Comparison of ENCODE assay signal across 11 cellular contexts in genomic region chr6:1614767-1615650, GRCh38. TPM values are rescaled to one million over a fixed set of nuclear protein-coding genes. Genes with fewer than 3 reads are reported as not detected.
DNase-seq lines count a peak whose midpoint lies in the region; ATAC-seq, FAIRE-seq and TF ChIP-seq lines count a peak whose summit lies in the region.
"Had no signal": no experiment of that assay in that cellular context is flagged by ENCODE, and none has a peak within 500 bp of the region (broad histone marks: within the 10 kb centered on the region; RNA-seq: fewer than 3 reads in every experiment).

No MANE protein-coding gene starts in this region.

- DNase-seq in GM12891 (ENCODE audit: insufficient read length, low spot score) (no peak), PC-9 (no peak), right cardiac atrium (peak in 2 of 3 donors; percentile 61 to 71), trophoblast cell (peak in 1 of 2 donors; percentile 25), Karpas-422 (no peak), BE2C (no peak), NCI-H524 (lab: John Stamatoyannopoulos, UW) (no peak), superior temporal gyrus (ENCODE audit: extremely low spot score) (no peak)
- DNase-seq: activated CD4-positive, alpha-beta T cell treated with anti-CD3 and anti-CD28 coated beads for 1 hour; activated naive CD8-positive, alpha-beta T cell treated with anti-CD3 and anti-CD28 coated beads, Interleukin-2, amount 10 ng/mL, durations not matched to agents 7 days and 5 days had no signal

- FAIRE-seq in GM12891 (lab: Jason Lieb, UNC), result peak; percentile 48
- FAIRE-seq: pancreas had no signal

- POLR2A ChIA-PET in PC-9 (lab: Charles Lee; ENCODE audit: unreplicated experiment), result interaction anchor here (0.7 kb wide), 1 partner anchor 490 kb away, joined by 22 read pairs; no protein-coding TSS in a partner anchor

- H3K18ac ChIP-seq in trophoblast cell (ENCODE audit: low read length), result no peak overlapping the region

- H3K14ac ChIP-seq in trophoblast cell (ENCODE audit: low read length), result no peak overlapping the region

- no peaks in the 10 kb centered on the region for H3K79me1 ChIP-seq in trophoblast cell (ENCODE audit: low read length)

- H3K9ac ChIP-seq in trophoblast cell (ENCODE audit: low read length) (no peak overlapping the region), Karpas-422 (ENCODE audit: low read length) (no peak overlapping the region)

- 39% methylated on average over 92 of the region's 92 CpGs for WGBS in right cardiac atrium
- no CpG with 5 or more reads among the region's 92 CpGs for WGBS in trophoblast cell (ENCODE audit: extremely low coverage, insufficient coverage, insufficient read length)

- H3K4ac ChIP-seq in trophoblast cell (ENCODE audit: low read depth, low read length), result no peak overlapping the region

- H3K4me3 ChIP-seq in PC-9, result peak overlapping the region; percentile 89; the same call in 1 of the 2 replicates
- H3K4me3 ChIP-seq in right cardiac atrium (ENCODE audit: low read length), result peak overlapping the region; percentile 97
- no peak overlapping the region for H3K4me3 ChIP-seq in trophoblast cell (ENCODE audit: low read depth, low read length)
- no peak overlapping the region for H3K4me3 ChIP-seq in Karpas-422 (ENCODE audit: low read length)
- H3K4me3 ChIP-seq in BE2C (ENCODE audit: low read depth, low read length), result no peak overlapping the region

- no peaks in the 10 kb centered on the region for H3K36me3 ChIP-seq in PC-9 (ENCODE audit: low read depth)
- no peaks in the 10 kb centered on the region for H3K36me3 ChIP-seq in trophoblast cell (ENCODE audit: control insufficient read depth in 1 of 2, insufficient read depth in 2 of 2, low read length in 2 of 2)
- no peaks in the 10 kb centered on the region for H3K36me3 ChIP-seq in Karpas-422 (ENCODE audit: insufficient read depth, low read length)
- H3K36me3 ChIP-seq in BE2C, result peaks cover 8% of the 10 kb centered on the region; the same call in 1 of the 2 replicates
- H3K36me3 ChIP-seq: pancreas had no signal

- H3K27ac ChIP-seq in PC-9, result no peak overlapping the region
- peak overlapping the region; percentile 6 for H3K27ac ChIP-seq in right cardiac atrium (ENCODE audit: low read length)
- no peak overlapping the region for H3K27ac ChIP-seq in trophoblast cell (ENCODE audit: low read depth, low read length)
- H3K27ac ChIP-seq in Karpas-422 (ENCODE audit: low read length), result no peak overlapping the region
- H3K27ac ChIP-seq: pancreas had no signal

- no TSS peak for BruUV-seq in PC-9 (replicated peaks; lab: Mats Ljungman, UMichigan)

- H2AFZ ChIP-seq in PC-9, result no peak overlapping the region
- H2AFZ ChIP-seq in trophoblast cell (ENCODE audit: insufficient read depth, low read length, poor library complexity), result peak overlapping the region; percentile 25
- H2AFZ ChIP-seq in Karpas-422 (ENCODE audit: low read length), result no peak overlapping the region

- H3K4me2 ChIP-seq in PC-9, result peak overlapping the region; percentile 89
- H3K4me2 ChIP-seq in trophoblast cell (ENCODE audit: low read length), result peak overlapping the region; percentile 52
- no peak overlapping the region for H3K4me2 ChIP-seq in Karpas-422 (ENCODE audit: low read depth, low read length, poor library complexity, severe bottlenecking)

- H3K9me2 ChIP-seq in PC-9 (ENCODE audit: insufficient read depth) (no peaks in the 10 kb centered on the region), Karpas-422 (replicated peaks; ENCODE audit: insufficient read depth, low read length) (no peaks in the 10 kb centered on the region)

- no peak overlapping the region for H2BK120ac ChIP-seq in trophoblast cell (ENCODE audit: insufficient read depth, low read length, poor library complexity)

- intact Hi-C loops in PC-9 (cut with micrococcal nuclease; ENCODE audit: unreplicated experiment), result no loop called here
- intact Hi-C loops in right cardiac atrium (cut with DNase I), result no loop called here

- H3K23ac ChIP-seq in trophoblast cell (ENCODE audit: low read length), result no peak overlapping the region

- no peak overlapping the region for H4K91ac ChIP-seq in trophoblast cell (ENCODE audit: low read depth, low read length)

- H3K4me1 ChIP-seq in PC-9 (replicated peaks; ENCODE audit: insufficient read depth) (no peaks in the 10 kb centered on the region), right cardiac atrium (ENCODE audit: control insufficient read depth, insufficient read depth, low read length) (no peaks in the 10 kb centered on the region), trophoblast cell (ENCODE audit: control insufficient read depth in 1 of 2, insufficient read depth in 2 of 2, low read length in 2 of 2) (peaks cover 17 to 27% of the 10 kb centered on the region in 2 experiments), Karpas-422 (ENCODE audit: low read length) (no peaks in the 10 kb centered on the region), BE2C (no peaks in the 10 kb centered on the region)

- H3K27me3 ChIP-seq in PC-9 (ENCODE audit: insufficient read depth, low read depth), result no peaks in the 10 kb centered on the region
- no peaks in the 10 kb centered on the region for H3K27me3 ChIP-seq in right cardiac atrium (ENCODE audit: control insufficient read depth, insufficient read depth)
- H3K27me3 ChIP-seq in trophoblast cell (ENCODE audit: insufficient read depth, low read length), result peaks cover 85% of the 10 kb centered on the region
- no peaks in the 10 kb centered on the region for H3K27me3 ChIP-seq in Karpas-422 (ENCODE audit: low read length)
- peaks cover 9% of the 10 kb centered on the region for H3K27me3 ChIP-seq in BE2C

- H3K9me3 ChIP-seq in PC-9 (ENCODE audit: insufficient read depth, low read depth), result no peaks in the 10 kb centered on the region
- H3K9me3 ChIP-seq in right cardiac atrium (ENCODE audit: control insufficient read depth, low read length), result no peaks in the 10 kb centered on the region
- H3K9me3 ChIP-seq in trophoblast cell (ENCODE audit: insufficient read depth, low read depth, low read length), result peaks cover 10% of the 10 kb centered on the region
- H3K9me3 ChIP-seq in Karpas-422 (ENCODE audit: low read length), result no peaks in the 10 kb centered on the region
- H3K9me3 ChIP-seq in BE2C, result no peaks in the 10 kb centered on the region
- H3K9me3 ChIP-seq: pancreas had no signal

- H3K79me2 ChIP-seq in PC-9 (ENCODE audit: low read depth), result peaks cover 43% of the 10 kb centered on the region
- H3K79me2 ChIP-seq in trophoblast cell (ENCODE audit: control insufficient read depth, insufficient read depth, low read length, poor library complexity), result no peaks in the 10 kb centered on the region
- no peaks in the 10 kb centered on the region for H3K79me2 ChIP-seq in Karpas-422 (ENCODE audit: low read length)

- TF ChIP-seq POLR2A in GM12891 (IDR thresholded peaks at IDR 0.05; ENCODE audit: low read depth, low read length), result no peak

- no peak overlapping the region for H4K12ac ChIP-seq in trophoblast cell (ENCODE audit: low read depth, low read length)

- CTCF ChIA-PET in PC-9 (lab: Charles Lee), result no interaction called here

- ATAC-seq in right cardiac atrium, result no peak
- ATAC-seq: pancreas had no signal

- H2BK5ac ChIP-seq in trophoblast cell (ENCODE audit: low read depth, low read length, poor library complexity), result no peak overlapping the region

- peak overlapping the region; percentile 58 for H4K8ac ChIP-seq in trophoblast cell (ENCODE audit: low read depth, low read length)

- no peak for TF ChIP-seq CTCF in PC-9 (conservative IDR thresholded peaks at IDR 0.05)
- no peak for TF ChIP-seq CTCF in BE2C (IDR thresholded peaks at IDR 0.05; ENCODE audit: low read depth, low read length)

- no peak overlapping the region for H2AK5ac ChIP-seq in trophoblast cell (ENCODE audit: low read length)

- H3F3A ChIP-seq in PC-9 (ENCODE audit: insufficient read depth, low read depth), result 0 out of 2 replicates have a peak, but pooled peaks cover 4% of the 10 kb centered on the region

- no peaks in the 10 kb centered on the region for H4K20me1 ChIP-seq in PC-9 (ENCODE audit: insufficient read depth)
- no peaks in the 10 kb centered on the region for H4K20me1 ChIP-seq in Karpas-422 (ENCODE audit: insufficient read depth, low read depth, low read length)

- no peak overlapping the region for H2BK12ac ChIP-seq in trophoblast cell (ENCODE audit: low read length)

TF ChIP-seq in GM12891, 5 proteins besides CTCF, POLR2A, EP300 and RAD21:
- TF ChIP-seq TAF1 (IDR thresholded peaks at IDR 0.05; ENCODE audit: low read depth, low read length), result no peak
- peak; percentile 74 for TF ChIP-seq SPI1 (IDR thresholded peaks at IDR 0.05; ENCODE audit: low read depth, low read length)

RNA-seq across cellular contexts. Expression of gene FOXC1, which starts 5.3 kb away (rescaled TPM):
- polyA plus RNA-seq in GM12891 (2012; ENCODE audit: low read depth, missing spikeins), result 0.26 TPM
- total RNA-seq in PC-9 (2021) (16.2 and 18.6 TPM in 2 replicates), right cardiac atrium (10 to 100 TPM; 15.1 to 25.0 (median 21.9) TPM)
- 7.2 TPM for polyA plus RNA-seq in right cardiac atrium
- polyA plus RNA-seq in trophoblast cell (2013), result 0.46 and 0.59 TPM in 2 replicates
- not detected in 2 replicates for total RNA-seq in Karpas-422 (2014; rRNA removed; shearing (Covaris generic); ENCODE audit: low replicate concordance)
- polyA plus RNA-seq in BE2C (2012; ENCODE audit: insufficient read depth, insufficient read length, low read depth), result 5.9 TPM
- total RNA-seq: activated naive CD8-positive, alpha-beta T cell treated with anti-CD3 and anti-CD28 coated beads, Interleukin-2, amount 10 ng/mL, durations not matched to agents 7 days and 5 days had no signal

Comparison
In these comparisons a context has a peak if more than half of its experiments do, and no peak if none do; other contexts are left out.
1. DNase-seq: peak in right cardiac atrium (2 of 3); none in GM12891 (single experiment), PC-9 (0 of 2), Karpas-422 (single experiment), BE2C (single experiment), NCI-H524 (0 of 2) and superior temporal gyrus (single experiment).
2. H3K4me3 ChIP-seq: peak in PC-9 (single experiment) and right cardiac atrium (single experiment); none in trophoblast cell (single experiment), Karpas-422 (single experiment) and BE2C (single experiment).
3. RNA of gene FOXC1, which starts 5.3 kb away (total RNA-seq): 15.1 to 25.0 TPM in right cardiac atrium and 16.2 to 18.6 TPM in PC-9; not detected in Karpas-422; every median in the first group is over 10 times any median in the second.